8 cellular contexts compared by ENCODE assay signal in the genomic region with DNA sequence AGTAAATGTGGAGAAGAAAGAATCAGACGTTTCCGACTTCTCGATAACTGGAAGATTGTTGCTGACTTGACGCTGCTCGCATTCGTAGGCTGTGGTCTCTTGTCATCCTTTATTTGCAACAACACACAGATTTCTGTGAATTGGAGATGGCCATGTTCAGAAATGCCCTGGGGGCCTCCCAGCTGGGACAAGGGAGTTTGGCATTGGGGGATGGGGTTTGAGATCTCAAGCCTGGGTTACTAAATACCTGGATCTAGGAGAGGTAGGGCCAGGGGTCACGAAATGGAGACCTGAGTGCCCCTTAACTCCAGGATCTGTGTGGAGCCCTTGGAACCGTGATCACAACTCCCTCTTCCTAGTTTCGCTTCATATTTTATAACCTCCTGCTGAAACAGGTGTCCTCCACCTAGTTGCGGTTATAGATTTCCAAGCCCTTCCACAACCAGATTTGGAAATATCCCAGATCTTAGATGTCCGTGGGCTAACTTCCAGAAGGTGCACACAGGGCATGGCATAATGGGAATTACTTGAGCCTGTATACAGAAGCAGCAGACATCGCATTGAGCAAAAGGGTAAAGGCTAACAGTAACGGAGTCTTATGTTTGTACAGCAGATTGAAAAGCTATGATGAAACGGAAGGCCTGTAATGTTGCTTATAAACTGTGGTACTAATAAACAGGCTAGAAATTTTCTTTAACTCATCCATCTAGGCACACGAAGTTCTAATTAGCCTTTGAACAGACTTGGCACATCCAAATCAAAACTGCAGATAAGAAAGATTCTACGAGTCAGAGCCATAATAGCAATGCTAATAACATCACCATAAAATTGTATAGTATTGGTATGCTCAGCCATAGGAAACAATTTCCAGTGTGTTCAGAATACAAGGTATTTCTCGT. TPM values are rescaled to one million over a fixed set of nuclear protein-coding genes. Genes with fewer than 3 reads are reported as not detected.
A peak's percentile ranks its signal among the peaks of the same experiment; 100 is the strongest.
DNase-seq lines count a peak whose midpoint lies in the region; ATAC-seq and TF ChIP-seq lines count a peak whose summit lies in the region.

No MANE protein-coding gene starts in this region.

- H3K4me1 ChIP-seq in heart right ventricle = peaks cover 0 to 49% (median 35%) of the 10 kb centered on the region in 9 donors

- H3K9me3 ChIP-seq in heart right ventricle = no peaks in the 10 kb centered on the region

- ATAC-seq in heart right ventricle (peak in 5 of 8 donors; percentile 5 to 28 (median 7)), GM21526 (IDR thresholded peaks at IDR 0.05; ENCODE audit: low FRiP score, unreplicated experiment) (no peak)

- no peak overlapping the region for H3K27ac Mint-ChIP-seq in activated naive CD4-positive, alpha-beta T cell treated with anti-CD3 and anti-CD28 coated beads, Interleukin-2, amount 10 ng/mL, durations not matched to agents 7 days and 5 days
- no peak overlapping the region for H3K27ac Mint-ChIP-seq in CD14-positive monocyte

- intact Hi-C loops in heart right ventricle (cut with DNase I) = loop anchor here in 3 of 10 donors (5.0 kb wide), 1 partner anchor 50 kb away; a partner anchor contains a TSS
- intact Hi-C loops in CD14-positive monocyte (cut with micrococcal nuclease) = loop anchor here in 1 of 2 donors (5.0 kb wide), 1 partner anchor 180 kb away; a partner anchor contains a TSS

- DNase-seq in NCI-H2029 (lab: John Stamatoyannopoulos, UW) (peak; percentile 41), NCI-H2029 treated with DMSO at 0.1 percent for 48 hours (lab: John Stamatoyannopoulos, UW) (no peak), NCI-H2171 treated with DMSO at 0.1 percent for 48 hours (lab: John Stamatoyannopoulos, UW) (peak; percentile 51), heart right ventricle (peak in 1 of 2 donors; percentile 47), retinal pigment epithelial cell (ENCODE audit: low read depth) (no peak), CD14-positive monocyte (ENCODE audit: low spot score) (no peak)
- peak; percentile 50 for DNase-seq in activated naive CD4-positive, alpha-beta T cell treated with anti-CD3 and anti-CD28 coated beads, Interleukin-2, amount 10 ng/mL, durations not matched to agents 7 days and 5 days

- H3K36me3 ChIP-seq in heart right ventricle = no peaks in the 10 kb centered on the region

- H3K27me3 ChIP-seq in heart right ventricle = no peaks in the 10 kb centered on the region

- peaks cover 9% of the 10 kb centered on the region for H3K36me3 Mint-ChIP-seq in activated naive CD4-positive, alpha-beta T cell treated with anti-CD3 and anti-CD28 coated beads, Interleukin-2, amount 10 ng/mL, durations not matched to agents 7 days and 5 days
- H3K36me3 Mint-ChIP-seq in CD14-positive monocyte = peaks cover 4 to 7% of the 10 kb centered on the region in 2 donors

- H3K27me3 Mint-ChIP-seq in activated naive CD4-positive, alpha-beta T cell treated with anti-CD3 and anti-CD28 coated beads, Interleukin-2, amount 10 ng/mL, durations not matched to agents 7 days and 5 days = no peaks in the 10 kb centered on the region
- H3K27me3 Mint-ChIP-seq in CD14-positive monocyte (ENCODE audit: low read depth in 3 of 3) = peaks cover 3 to 15% (median 11%) of the 10 kb centered on the region in 3 donors

- H3K4me3 Mint-ChIP-seq in activated naive CD4-positive, alpha-beta T cell treated with anti-CD3 and anti-CD28 coated beads, Interleukin-2, amount 10 ng/mL, durations not matched to agents 7 days and 5 days = no peak overlapping the region
- H3K4me3 Mint-ChIP-seq in CD14-positive monocyte = no peak overlapping the region

- peaks cover 25% of the 10 kb centered on the region for H3K4me1 Mint-ChIP-seq in activated naive CD4-positive, alpha-beta T cell treated with anti-CD3 and anti-CD28 coated beads, Interleukin-2, amount 10 ng/mL, durations not matched to agents 7 days and 5 days
- peaks cover 29% of the 10 kb centered on the region for H3K4me1 Mint-ChIP-seq in CD14-positive monocyte

- WGBS in heart right ventricle, 2 donors = 5 to 6% methylated on average over 17 of the region's 17 CpGs

- TF ChIP-seq CTCF in heart right ventricle (IDR thresholded peaks at IDR 0.05) (no peak), retinal pigment epithelial cell (conservative IDR thresholded peaks at IDR 0.05; ENCODE audit: low read depth, low read length) (no peak), CD14-positive monocyte (IDR thresholded peaks at IDR 0.05) (no peak)

- peak overlapping the region; percentile 43 to 99 (median 89) for H3K4me3 ChIP-seq in heart right ventricle
- H3K4me3 ChIP-seq in retinal pigment epithelial cell (ENCODE audit: low read length) = peak overlapping the region; percentile 96

- CTCF ChIA-PET in activated naive CD4-positive, alpha-beta T cell treated with anti-CD3 and anti-CD28 coated beads, Interleukin-2, amount 10 ng/mL, durations not matched to agents 7 days and 5 days (lab: Charles Lee) = no interaction called here

- H3K9me3 Mint-ChIP-seq in activated naive CD4-positive, alpha-beta T cell treated with anti-CD3 and anti-CD28 coated beads, Interleukin-2, amount 10 ng/mL, durations not matched to agents 7 days and 5 days = no peaks in the 10 kb centered on the region
- peaks cover 0 to 2% (median 0%) of the 10 kb centered on the region in 7 donors for H3K9me3 Mint-ChIP-seq in CD14-positive monocyte

- H3K27ac ChIP-seq in heart right ventricle = peak overlapping the region; percentile 35 to 100 (median 99)

RNA-seq across cellular contexts. Expression of a gene that starts 1.0 kb away (rescaled TPM):
- 10 to 100 TPM; 12.5 to 21.2 (median 16.3) TPM for total RNA-seq in heart right ventricle
- polyA plus RNA-seq in heart right ventricle (1 to 10 TPM; 3.3 to 7.1 TPM), CD14-positive monocyte (1 to 10 TPM; 1.6 to 3.3 TPM)

RNA-seq across cellular contexts. Expression of a gene that starts 48.6 kb away (rescaled TPM):
- 100 to 1,000 TPM in 1 of 10 donors, 10 to 100 TPM in 9; 63.3 to 108 (median 75.8) TPM for total RNA-seq in heart right ventricle
- polyA plus RNA-seq in heart right ventricle (10 to 100 TPM in 1 of 2 donors, 1 to 10 TPM in 1; 9.9 to 57.2 TPM), CD14-positive monocyte (100 to 1,000 TPM in 1 of 2 donors, 10 to 100 TPM in 1; 80.0 to 105 TPM)

RNA-seq across cellular contexts. Expression of a gene that starts 49.4 kb away (rescaled TPM):
- total RNA-seq in heart right ventricle = 10 to 100 TPM; 16.1 to 40.8 (median 19.5) TPM
- polyA plus RNA-seq in heart right ventricle (1 to 10 TPM; 7.1 to 7.2 TPM), CD14-positive monocyte (100 to 1,000 TPM; 254 to 295 TPM)

Comparison
In these comparisons a context has a peak if more than half of its experiments do, and no peak if none do; other contexts are left out.
1. DNase-seq: peak in NCI-H2029 (single experiment), NCI-H2171 treated with DMSO at 0.1 percent for 48 hours (single experiment) and activated naive CD4-positive, alpha-beta T cell treated with anti-CD3 and anti-CD28 coated beads, Interleukin-2, amount 10 ng/mL, durations not matched to agents 7 days and 5 days (single experiment); none in NCI-H2029 treated with DMSO at 0.1 percent for 48 hours (single experiment), retinal pigment epithelial cell (single experiment) and CD14-positive monocyte (single experiment).
2. RNA of a gene that starts 49.4 kb away (polyA plus RNA-seq): 254 to 295 TPM in CD14-positive monocyte; 7.1 to 7.2 TPM in heart right ventricle; every median in the first group is over 10 times any median in the second.